Comparison of ENCODE assay signal across 12 cellular contexts in genomic region chr18:23257686-23258565, GRCh38.
A peak's percentile ranks its signal among the peaks of the same experiment; 100 is the strongest.
DNase-seq lines count a peak whose midpoint lies in the region; ATAC-seq and TF ChIP-seq lines count a peak whose summit lies in the region.
"Had no signal": no experiment of that assay in that cellular context is flagged by ENCODE, and none has a peak within 500 bp of the region (broad histone marks: within the 10 kb centered on the region; RNA-seq: fewer than 3 reads in every experiment).

No MANE protein-coding gene starts in this region.

- no peaks in the 10 kb centered on the region for H3K9me3 ChIP-seq in ascending aorta
- no peaks in the 10 kb centered on the region for H3K9me3 ChIP-seq in prostate gland
- H3K9me3 ChIP-seq in gastrocnemius medialis, result no peaks in the 10 kb centered on the region
- H3K9me3 ChIP-seq: tibial artery had no signal

- intact Hi-C loops in ascending aorta (cut with DNase I), result loop anchor here (2.0 to 10.0 kb wide), 2 partner anchors 19 to 223 kb away; no protein-coding TSS in a partner anchor
- intact Hi-C loops in prostate gland (cut with DNase I), result loop anchor here (2.0 kb wide), 1 partner anchor 19 kb away; no protein-coding TSS in a partner anchor
- intact Hi-C loops in gastrocnemius medialis (cut with DNase I; ENCODE audit: low total_unique reads), result no loop called here

- peak overlapping the region; percentile 95 to 97 for H3K27ac ChIP-seq in ascending aorta
- no peak overlapping the region for H3K27ac ChIP-seq in prostate gland
- H3K27ac ChIP-seq in gastrocnemius medialis, result no peak overlapping the region

- ATAC-seq in gastrocnemius medialis (no peak), HG02798 (IDR thresholded peaks at IDR 0.05; ENCODE audit: poor library complexity, unreplicated experiment) (no peak)
- ATAC-seq: activated naive CD8-positive, alpha-beta T cell treated with anti-CD3 and anti-CD28 coated beads, Interleukin-2, amount 50 U/mL, for 24 hours had no signal

- in situ Hi-C loops in gastrocnemius medialis (cut with MboI; ENCODE audit: low sequenced_read_pairs in 4 of 4), result no loop called here

- no peaks in the 10 kb centered on the region for H3K27me3 ChIP-seq in ascending aorta
- no peaks in the 10 kb centered on the region for H3K27me3 ChIP-seq in prostate gland (replicated peaks; ENCODE audit: insufficient read depth)
- H3K27me3 ChIP-seq in gastrocnemius medialis, result no peaks in the 10 kb centered on the region
- H3K27me3 ChIP-seq: tibial artery had no signal

- WGBS in prostate gland, result 77% methylated on average over 25 of the region's 25 CpGs

- DNase-seq in A172 (ENCODE audit: low spot score) (peak; percentile 76), H4 (ENCODE audit: low spot score) (peak; percentile 49), ascending aorta (ENCODE audit: low spot score in 2 of 2) (peak in 1 of 2 donors; percentile 76), kidney tubule cell (ENCODE audit: low spot score) (peak; percentile 49), prostate gland (ENCODE audit: low spot score) (no peak), gastrocnemius medialis (no peak)
- DNase-seq in stimulated activated CD4-positive, alpha-beta T cell treated with anti-CD3 and anti-CD28 coated beads, Interleukin-12 subunit alpha, Interleukin-12 subunit beta, amount 100 ng/mL, for 4 hours, result no peak
- DNase-seq: activated naive CD8-positive, alpha-beta T cell treated with anti-CD3 and anti-CD28 coated beads, Interleukin-2, amount 50 U/mL, for 24 hours; NCI-H1930 had no signal

- peaks cover 15 to 40% of the 10 kb centered on the region in 2 donors for H3K36me3 ChIP-seq in ascending aorta
- H3K36me3 ChIP-seq in prostate gland, result no peaks in the 10 kb centered on the region
- no peaks in the 10 kb centered on the region for H3K36me3 ChIP-seq in gastrocnemius medialis

- TF ChIP-seq POLR2A in prostate gland (IDR thresholded peaks at IDR 0.05) (no peak), gastrocnemius medialis (IDR thresholded peaks at IDR 0.05) (no peak)

- H3K4me1 ChIP-seq in ascending aorta, result peaks cover 18 to 30% of the 10 kb centered on the region in 2 donors
- peaks cover 8% of the 10 kb centered on the region for H3K4me1 ChIP-seq in prostate gland (replicated peaks)
- H3K4me1 ChIP-seq in gastrocnemius medialis, result peaks cover 12 to 14% of the 10 kb centered on the region in 2 donors

- TF ChIP-seq CTCF in ascending aorta (IDR thresholded peaks at IDR 0.05) (no peak), prostate gland (IDR thresholded peaks at IDR 0.05) (no peak), gastrocnemius medialis (IDR thresholded peaks at IDR 0.05 in 4 of 5, conservative IDR thresholded peaks at IDR 0.05 in 1 of 5) (no peak)

- no peak overlapping the region for H3K4me3 ChIP-seq in ascending aorta
- no peak overlapping the region for H3K4me3 ChIP-seq in prostate gland
- H3K4me3 ChIP-seq in gastrocnemius medialis, result no peak overlapping the region
- H3K4me3 ChIP-seq: skin epidermis, tibial artery had no signal

Comparison
In these comparisons a context has a peak if more than half of its experiments do, and no peak if none do; other contexts are left out.
1. DNase-seq: peak in A172 (single experiment), H4 (single experiment) and kidney tubule cell (single experiment); none in prostate gland (single experiment), gastrocnemius medialis (0 of 2) and stimulated activated CD4-positive, alpha-beta T cell treated with anti-CD3 and anti-CD28 coated beads, Interleukin-12 subunit alpha, Interleukin-12 subunit beta, amount 100 ng/mL, for 4 hours (single experiment).
2. H3K27ac ChIP-seq: peak in ascending aorta (2 of 2); none in prostate gland (0 of 2) and gastrocnemius medialis (0 of 4).